14 cellular contexts compared by ENCODE assay signal in the genomic region with DNA sequence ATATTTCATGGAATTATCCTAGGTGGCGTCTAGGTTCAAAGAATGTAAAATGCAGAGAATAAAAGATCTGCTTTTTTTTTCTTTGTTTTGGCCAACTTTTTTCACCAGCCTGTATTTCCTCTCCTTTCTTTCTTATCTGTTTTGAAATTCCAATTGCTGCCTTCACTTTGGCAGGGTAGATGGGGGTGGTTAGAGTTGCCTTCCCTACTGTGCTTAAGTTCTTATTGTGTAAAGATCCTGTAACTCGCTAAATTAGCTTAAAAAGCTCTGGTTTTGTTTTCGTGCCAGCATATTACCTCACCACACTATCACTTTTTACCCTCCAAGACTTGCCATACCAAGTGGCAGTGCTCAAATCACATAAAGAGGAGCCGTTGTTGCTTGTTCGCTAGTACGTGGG.
A peak's percentile ranks its signal among the peaks of the same experiment; 100 is the strongest.
DNase-seq lines count a peak whose midpoint lies in the region; ATAC-seq lines count a peak whose summit lies in the region.
"Had no signal": no experiment of that assay in that cellular context is flagged by ENCODE, and none has a peak within 500 bp of the region (broad histone marks: within the 10 kb centered on the region; RNA-seq: fewer than 3 reads in every experiment).

No MANE protein-coding gene starts in this region.

- no peak overlapping the region for H4K8ac ChIP-seq in neuronal stem cell (ENCODE audit: low read depth, low read length)

- H3K27me3 ChIP-seq in iPS-15b (ENCODE audit: control insufficient read depth, insufficient read depth, low read length) (no peaks in the 10 kb centered on the region), neuronal stem cell (ENCODE audit: control insufficient read depth in 3 of 3, insufficient read depth in 3 of 3, low read depth in 1 of 3, low read length in 3 of 3) (no peaks in the 10 kb centered on the region)

- no peak overlapping the region for H3K18ac ChIP-seq in neuronal stem cell (ENCODE audit: low read length)

- no peak overlapping the region for H2BK12ac ChIP-seq in neuronal stem cell (ENCODE audit: low read length)

- no peak overlapping the region for H2BK15ac ChIP-seq in neuronal stem cell (ENCODE audit: low read length)

- H3K4me1 ChIP-seq in iPS-15b (ENCODE audit: control insufficient read depth, insufficient read depth, low read length) (peaks cover 21% of the 10 kb centered on the region), neuronal stem cell (ENCODE audit: control insufficient read depth in 2 of 2, insufficient read depth in 1 of 2, low read depth in 1 of 2, low read length in 2 of 2) (peaks cover 4% of the 10 kb centered on the region in 2 donors)

- H3K9ac ChIP-seq in iPS-15b (ENCODE audit: low read depth, low read length) (no peak overlapping the region), neuronal stem cell (ENCODE audit: low read depth, low read length, poor library complexity) (no peak overlapping the region)

- no peak overlapping the region for H2BK5ac ChIP-seq in neuronal stem cell (ENCODE audit: low read length)

- no peak overlapping the region for H2AK5ac ChIP-seq in neuronal stem cell (ENCODE audit: low read depth, low read length)

- H3K4me2 ChIP-seq in neuronal stem cell (ENCODE audit: insufficient read depth, low read length, poor library complexity, severe bottlenecking) = peak overlapping the region; percentile 11

- ATAC-seq in HG03439 (IDR thresholded peaks at IDR 0.05; ENCODE audit: unreplicated experiment) = no peak
- ATAC-seq: HCT116, K562 had no signal

- no peak overlapping the region for H2BK120ac ChIP-seq in neuronal stem cell (ENCODE audit: low read depth, low read length)

- no peaks in the 10 kb centered on the region for H3K79me1 ChIP-seq in neuronal stem cell (ENCODE audit: low read depth, low read length)

- no peak overlapping the region for H3K27ac ChIP-seq in neuronal stem cell (replicated peaks; ENCODE audit: low read length)

- H3K36me3 ChIP-seq in iPS-15b (ENCODE audit: control insufficient read depth, insufficient read depth, low read length) (no peaks in the 10 kb centered on the region), neuronal stem cell (replicated peaks in 1 of 2; ENCODE audit: control insufficient read depth in 2 of 2, insufficient read depth in 2 of 2, low read length in 2 of 2) (no peaks in the 10 kb centered on the region)

- H3K14ac ChIP-seq in neuronal stem cell (ENCODE audit: low read length) = no peak overlapping the region

- peak overlapping the region; percentile 67 for H2AFZ ChIP-seq in neuronal stem cell (ENCODE audit: low read length)

- H4K91ac ChIP-seq in neuronal stem cell (ENCODE audit: low read depth, low read length, poor library complexity) = no peak overlapping the region

- H3K23ac ChIP-seq in neuronal stem cell (ENCODE audit: low read depth, low read length, poor library complexity) = no peak overlapping the region

- WGBS in neuronal stem cell (ENCODE audit: extremely low coverage in 2 of 2, insufficient read length in 2 of 2, insufficient replicate concordance in 1 of 2), 2 donors = no CpG with 5 or more reads among the region's 6 CpGs

- DNase-seq in H4 (ENCODE audit: low spot score) (peak; percentile 5), amniotic epithelial cell (ENCODE audit: low read depth) (peak; percentile 2), neuronal stem cell (ENCODE audit: low spot score) (no peak), OCI-M1 (lab: John Stamatoyannopoulos, UW) (no peak)
- no peak for DNase-seq in stimulated activated naive CD4-positive, alpha-beta T cell (lab: John Stamatoyannopoulos, UW)
- no peak for DNase-seq in activated naive CD4-positive, alpha-beta T cell treated with Interleukin-2 at 50 U/mL for 16 hours
- DNase-seq: DMS79 treated with DMSO at 0.1 percent for 48 hours, NCI-H1105, NCI-H2081, Right ventricle myocardium superior had no signal

- H3K9me3 ChIP-seq in iPS-15b (ENCODE audit: control insufficient read depth, insufficient read depth, low read length) (no peaks in the 10 kb centered on the region), neuronal stem cell (replicated peaks in 1 of 2; ENCODE audit: control insufficient read depth in 2 of 2, insufficient read depth in 1 of 2, low read depth in 1 of 2, low read length in 2 of 2) (no peaks in the 10 kb centered on the region)

- H3K4ac ChIP-seq in neuronal stem cell (ENCODE audit: low read length) = no peak overlapping the region

- H3K4me3 ChIP-seq in iPS-15b (ENCODE audit: low read depth, low read length) = peak overlapping the region; percentile 22
- no peak overlapping the region for H3K4me3 ChIP-seq in neuronal stem cell (ENCODE audit: low read length in 2 of 2)
- H3K4me3 ChIP-seq: K562 had no signal

Comparison
In these comparisons a context has a peak if more than half of its experiments do, and no peak if none do; other contexts are left out.
1. DNase-seq: peak in H4 (single experiment) and amniotic epithelial cell (single experiment); none in neuronal stem cell (single experiment), stimulated activated naive CD4-positive, alpha-beta T cell (0 of 6), activated naive CD4-positive, alpha-beta T cell treated with Interleukin-2 at 50 U/mL for 16 hours (single experiment) and OCI-M1 (single experiment).